ENCODE assay signal across 8 cellular contexts in the genomic region with DNA sequence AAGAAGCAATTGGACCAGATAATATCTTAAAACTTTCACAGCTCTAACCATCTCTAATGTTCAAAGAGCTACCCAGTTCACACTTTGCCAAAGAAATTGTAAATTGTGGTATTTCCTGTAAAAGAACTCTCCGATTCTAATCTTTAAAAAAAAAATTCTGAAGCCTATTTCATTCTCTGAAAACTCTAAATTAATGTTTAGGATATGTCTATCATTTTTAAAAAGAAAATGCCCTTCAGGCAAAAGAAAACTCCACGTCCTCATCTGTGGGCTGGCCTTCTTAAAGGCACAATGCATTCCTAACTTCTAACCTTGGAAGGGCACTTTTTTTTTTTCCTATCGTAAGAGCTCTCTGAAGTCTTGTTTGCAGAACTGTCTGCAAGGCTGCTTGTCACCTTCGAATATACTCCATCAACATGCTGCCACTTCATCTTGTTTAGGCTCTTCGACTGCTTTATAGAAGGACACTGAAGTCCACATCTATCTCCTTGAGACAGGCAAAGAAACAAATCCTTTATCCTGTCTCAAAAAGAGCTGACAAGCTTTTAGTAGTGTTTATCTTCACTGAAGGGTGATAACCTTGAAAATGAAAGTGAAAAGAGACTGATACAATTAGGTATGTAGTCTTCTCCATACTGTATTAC.
DNase-seq lines count a peak whose midpoint lies in the region; ATAC-seq and TF ChIP-seq lines count a peak whose summit lies in the region.

No MANE protein-coding gene starts in this region.

- H3K27ac ChIP-seq in mammary epithelial cell (ENCODE audit: insufficient read depth, low read depth, low read length), result peak overlapping the region; percentile 18
- peak overlapping the region; percentile 95 for H3K27ac ChIP-seq in smooth muscle cell (ENCODE audit: low read depth)
- peak overlapping the region in 2 of 4 donors; percentile 7 to 35 for H3K27ac ChIP-seq in tibial nerve
- H3K27ac ChIP-seq in caudate nucleus (ENCODE audit: low read depth, low read length), result no peak overlapping the region

- ATAC-seq in GM21619 (IDR thresholded peaks at IDR 0.05; ENCODE audit: unreplicated experiment), result peak; percentile 39

- H3F3A ChIP-seq in smooth muscle cell (ENCODE audit: low read depth), result peaks cover 15% of the 10 kb centered on the region

- peak overlapping the region; percentile 81 for H3K4me2 ChIP-seq in mammary epithelial cell (ENCODE audit: insufficient read depth, low read depth, low read length)
- peak overlapping the region; percentile 72 for H3K4me2 ChIP-seq in smooth muscle cell

- intact Hi-C loops in mammary epithelial cell (cut with micrococcal nuclease), result loop anchor here (1.0 kb wide), 1 partner anchor 124 kb away; no protein-coding TSS in a partner anchor

- H3K4me3 ChIP-seq in mammary epithelial cell (replicated peaks in 1 of 3; ENCODE audit: insufficient read depth in 1 of 3, low read depth in 2 of 3, low read length in 3 of 3) (peak overlapping the region in 2 of 3 experiments; percentile 28 to 38), smooth muscle cell (peak overlapping the region; percentile 2), tibial nerve (no peak overlapping the region)

- H3K9ac ChIP-seq in mammary epithelial cell (ENCODE audit: insufficient read depth, low read length), result peak overlapping the region; percentile 37
- H3K9ac ChIP-seq in smooth muscle cell (ENCODE audit: low read depth), result peak overlapping the region; percentile 61

- peaks cover 19% of the 10 kb centered on the region for H3K4me1 ChIP-seq in mammary epithelial cell (ENCODE audit: insufficient read depth, low read length)
- H3K4me1 ChIP-seq in smooth muscle cell (ENCODE audit: low read depth), result peaks cover 18% of the 10 kb centered on the region
- peaks cover 0 to 10% (median 6%) of the 10 kb centered on the region in 4 donors for H3K4me1 ChIP-seq in tibial nerve

- in situ Hi-C loops in mammary epithelial cell (cut with MboI; ENCODE audit: low sequenced_read_pairs in 2 of 2), result no loop called here

- peak; percentile 55 for DNase-seq in EL
- peak; percentile 54 for DNase-seq in M059J (ENCODE audit: low read depth)
- DNase-seq in mammary epithelial cell, result peak; percentile 23
- no peak for DNase-seq in smooth muscle cell (lab: John Stamatoyannopoulos, UW; ENCODE audit: unreplicated experiment)
- no peak for DNase-seq in tibial nerve (ENCODE audit: low spot score in 2 of 2)
- DNase-seq in activated CD4-positive, alpha-beta T cell treated with anti-CD3 and anti-CD28 coated beads for 48 hours, result no peak
- DNase-seq in caudate nucleus (lab: John Stamatoyannopoulos, UW), result no peak

- TF ChIP-seq EP300 in tibial nerve (IDR thresholded peaks at IDR 0.05), result no peak

- H3K27me3 ChIP-seq in mammary epithelial cell (ENCODE audit: insufficient read depth, low read length), result no peaks in the 10 kb centered on the region
- no peaks in the 10 kb centered on the region for H3K27me3 ChIP-seq in smooth muscle cell (ENCODE audit: low read depth)
- H3K27me3 ChIP-seq in tibial nerve, result no peaks in the 10 kb centered on the region

- no peaks in the 10 kb centered on the region for H4K20me1 ChIP-seq in mammary epithelial cell (ENCODE audit: insufficient read depth, low read length)
- H4K20me1 ChIP-seq in smooth muscle cell (ENCODE audit: low read depth), result no peaks in the 10 kb centered on the region

- H2AFZ ChIP-seq in mammary epithelial cell (ENCODE audit: low read depth, low read length), result peak overlapping the region; percentile 90
- peak overlapping the region; percentile 73 for H2AFZ ChIP-seq in smooth muscle cell (ENCODE audit: low read depth)

- H3K79me2 ChIP-seq in mammary epithelial cell (ENCODE audit: insufficient read depth, low read length), result no peaks in the 10 kb centered on the region
- H3K79me2 ChIP-seq in smooth muscle cell (ENCODE audit: low read depth), result no peaks in the 10 kb centered on the region

- no TSS peak for BruUV-seq in mammary epithelial cell (replicated peaks; lab: Mats Ljungman, UMichigan)

- 44% methylated on average over 4 of the region's 5 CpGs for whole genome bisulfite sequencing in mammary epithelial cell (ENCODE audit: low coverage, missing lambda C conversion rate)
- WGBS in smooth muscle cell (ENCODE audit: low lambda C conversion rate), result 34% methylated on average over 5 of the region's 5 CpGs
- 18 to 30% methylated on average over 5 of the region's 5 CpGs for WGBS in tibial nerve, 2 donors

- TF ChIP-seq CTCF in mammary epithelial cell (conservative IDR thresholded peaks at IDR 0.05 in 1 of 2, IDR thresholded peaks at IDR 0.05 in 1 of 2; ENCODE audit: extremely low read depth in 1 of 2, insufficient read depth in 1 of 2, low read depth in 1 of 2, low read length in 2 of 2), result no peak
- TF ChIP-seq CTCF in smooth muscle cell (IDR thresholded peaks at IDR 0.05; ENCODE audit: borderline replicate concordance, insufficient read depth, poor library complexity, severe bottlenecking), result no peak
- TF ChIP-seq CTCF in tibial nerve (IDR thresholded peaks at IDR 0.05), result no peak

- dilution Hi-C loops in mammary epithelial cell (cut with HindIII; ENCODE audit: low sequenced_read_pairs), result no loop called here

- no peaks in the 10 kb centered on the region for H3K9me3 ChIP-seq in mammary epithelial cell (replicated peaks; ENCODE audit: insufficient read depth, low read length)
- no peaks in the 10 kb centered on the region for H3K9me3 ChIP-seq in smooth muscle cell (replicated peaks; ENCODE audit: low read depth)
- H3K9me3 ChIP-seq in tibial nerve, result no peaks in the 10 kb centered on the region

- H3K36me3 ChIP-seq in mammary epithelial cell (ENCODE audit: insufficient read depth, low read length) (no peaks in the 10 kb centered on the region), smooth muscle cell (ENCODE audit: low read depth) (no peaks in the 10 kb centered on the region), tibial nerve (no peaks in the 10 kb centered on the region)

- CTCF ChIA-PET in mammary epithelial cell (lab: Charles Lee; ENCODE audit: low non-redundant PET), result no interaction called here

- TF ChIP-seq POLR2A in tibial nerve (IDR thresholded peaks at IDR 0.05), result no peak

Comparison
In these comparisons a context has a peak if more than half of its experiments do, and no peak if none do; other contexts are left out.
1. DNase-seq: peak in EL (single experiment), M059J (single experiment) and mammary epithelial cell (single experiment); none in smooth muscle cell (single experiment), tibial nerve (0 of 2), activated CD4-positive, alpha-beta T cell treated with anti-CD3 and anti-CD28 coated beads for 48 hours (single experiment) and caudate nucleus (0 of 61).
2. H3K4me3 ChIP-seq: peak in mammary epithelial cell (2 of 3) and smooth muscle cell (single experiment); none in tibial nerve (0 of 4).